Comparison of ENCODE assay signal across 8 cellular contexts in genomic region chr3:172580680-172581079, GRCh38. TPM values are rescaled to one million over a fixed set of nuclear protein-coding genes. Genes with fewer than 3 reads are reported as not detected.
DNase-seq lines count a peak whose midpoint lies in the region; ATAC-seq lines count a peak whose summit lies in the region.

No MANE protein-coding gene starts in this region.

- no peaks in the 10 kb centered on the region for H3K27me3 Mint-ChIP-seq in activated CD4-positive, alpha-beta T cell treated with anti-CD3 and anti-CD28 coated beads, Interleukin-2, amount 10 ng/mL, durations not matched to agents 7 days and 5 days
- H3K27me3 Mint-ChIP-seq in T-cell = no peaks in the 10 kb centered on the region

- POLR2A ChIA-PET in activated CD4-positive, alpha-beta T cell treated with anti-CD3 and anti-CD28 coated beads, Interleukin-2, amount 10 ng/mL, durations not matched to agents 7 days and 5 days (lab: Charles Lee) = interaction anchor here (3.3 kb wide), 1 partner anchor 58 kb away, joined by 17 read pairs; the partner anchor contains the start of gene TNFSF10
- POLR2A ChIA-PET in T-cell (lab: Charles Lee) = interaction anchor here in 1 of 2 donors (0.6 kb wide), 1 partner anchor 170 kb away, joined by 3 read pairs; the partner anchor contains the start of gene ECT2

- no peak for DNase-seq in activated CD4-positive, alpha-beta T cell treated with anti-CD3 and anti-CD28 coated beads, Interleukin-2, amount 10 ng/mL, durations not matched to agents 7 days and 5 days
- no peak for DNase-seq in activated CD4-positive, alpha-beta T cell treated with anti-CD3 and anti-CD28 coated beads, Interleukin-2, amount 50 U/mL, for 1 hour
- no peak for DNase-seq in T-cell
- DNase-seq in effector CD8-positive, alpha-beta T cell (lab: John Stamatoyannopoulos, UW) = no peak
- DNase-seq in NCI-H446 (lab: John Stamatoyannopoulos, UW) = no peak
- DNase-seq in activated CD4-positive, alpha-beta T cell treated with anti-CD3 and anti-CD28 coated beads for 48 hours = no peak

- ATAC-seq in HG02852 (IDR thresholded peaks at IDR 0.05; ENCODE audit: unreplicated experiment) (peak; percentile 89), T-cell (replicated peaks in 1 of 4) (peak in 3 of 4 experiments; percentile 50 to 62 (median 51))

- CTCF ChIA-PET in activated CD4-positive, alpha-beta T cell treated with anti-CD3 and anti-CD28 coated beads, Interleukin-2, amount 10 ng/mL, durations not matched to agents 7 days and 5 days (lab: Charles Lee) = interaction anchor here (1.0 to 1.9 kb wide), 4 partner anchors 10 to 18 kb away, joined by 3 to 5 read pairs (median 4); no protein-coding TSS in a partner anchor
- CTCF ChIA-PET in T-cell (lab: Charles Lee) = interaction anchor here in 1 of 2 donors (0.6 to 0.7 kb wide), 2 partner anchors 8 to 57 kb away, joined by 3 read pairs; partner anchors contain the start of gene TNFSF10

- peak overlapping the region in 17 of 21 experiments; percentile 25 to 79 (median 66) for H3K27ac ChIP-seq in skin epidermis

- H3K36me3 Mint-ChIP-seq in activated CD4-positive, alpha-beta T cell treated with anti-CD3 and anti-CD28 coated beads, Interleukin-2, amount 10 ng/mL, durations not matched to agents 7 days and 5 days (ENCODE audit: low read depth) = peaks cover 66% of the 10 kb centered on the region
- H3K36me3 Mint-ChIP-seq in T-cell = no peaks in the 10 kb centered on the region

- peaks cover 42% of the 10 kb centered on the region for H3K9me3 Mint-ChIP-seq in activated CD4-positive, alpha-beta T cell treated with anti-CD3 and anti-CD28 coated beads, Interleukin-2, amount 10 ng/mL, durations not matched to agents 7 days and 5 days
- H3K9me3 Mint-ChIP-seq in T-cell = peaks cover 0 to 10% (median 8%) of the 10 kb centered on the region in 3 donors

- peak overlapping the region; percentile 64 for H3K4me3 Mint-ChIP-seq in activated CD4-positive, alpha-beta T cell treated with anti-CD3 and anti-CD28 coated beads, Interleukin-2, amount 10 ng/mL, durations not matched to agents 7 days and 5 days
- peak overlapping the region; percentile 43 to 66 (median 56) for H3K4me3 Mint-ChIP-seq in T-cell

- peak overlapping the region; percentile 93 for H3K27ac Mint-ChIP-seq in activated CD4-positive, alpha-beta T cell treated with anti-CD3 and anti-CD28 coated beads, Interleukin-2, amount 10 ng/mL, durations not matched to agents 7 days and 5 days
- H3K27ac Mint-ChIP-seq in T-cell = peak overlapping the region; percentile 94 to 95

- H3K4me3 ChIP-seq in skin epidermis = no peak overlapping the region

- peaks cover 94% of the 10 kb centered on the region for H3K4me1 Mint-ChIP-seq in activated CD4-positive, alpha-beta T cell treated with anti-CD3 and anti-CD28 coated beads, Interleukin-2, amount 10 ng/mL, durations not matched to agents 7 days and 5 days
- H3K4me1 Mint-ChIP-seq in T-cell = peaks cover 77 to 91% (median 90%) of the 10 kb centered on the region in 3 donors

RNA-seq across cellular contexts. Expression of gene TNFSF10, which starts 57.5 kb away (rescaled TPM):
- total RNA-seq in activated CD4-positive, alpha-beta T cell treated with anti-CD3 and anti-CD28 coated beads, Interleukin-2, amount 10 ng/mL, durations not matched to agents 7 days and 5 days = 10 to 100 TPM; 83.8 to 97.9 TPM
- total RNA-seq in T-cell = 10 to 100 TPM; 22.3 to 49.7 (median 35.8) TPM
